In genomic region chr3:51311055-51311454, GRCh38 we compare ENCODE assay signal across 8 cellular contexts.
DNase-seq lines count a peak whose midpoint lies in the region; ATAC-seq, FAIRE-seq and TF ChIP-seq lines count a peak whose summit lies in the region.

No MANE protein-coding gene starts in this region.

- DNase-seq in GM06990 (ENCODE audit: extremely low read depth, insufficient read length) (no peak), RKO (ENCODE audit: low spot score) (peak; percentile 52), fibroblast of villous mesenchyme (ENCODE audit: low read depth) (peak; percentile 34), COR-L47 (lab: John Stamatoyannopoulos, UW) (no peak), NCI-H1436 (lab: John Stamatoyannopoulos, UW) (no peak)

- peak; percentile 57 for FAIRE-seq in A204.1 (lab: Jason Lieb, UNC)

- H3K27me3 ChIP-seq in GM06990 (replicated peaks; ENCODE audit: control insufficient read depth, insufficient read depth, low read length) = no peaks in the 10 kb centered on the region

- H3K4me3 ChIP-seq in GM06990 (replicated peaks; ENCODE audit: low read depth, low read length) = no peak overlapping the region
- no peak overlapping the region for H3K4me3 ChIP-seq in fibroblast of villous mesenchyme (ENCODE audit: low read depth, low read length)

- ATAC-seq in GM21360 (IDR thresholded peaks at IDR 0.05; ENCODE audit: unreplicated experiment) = no peak
- no peak for ATAC-seq in GM19463 (IDR thresholded peaks at IDR 0.05; ENCODE audit: unreplicated experiment)

- H3K36me3 ChIP-seq in GM06990 (ENCODE audit: control insufficient read depth, insufficient read depth, low read length) = no peaks in the 10 kb centered on the region

- peak; percentile 59 for TF ChIP-seq CTCF in GM06990 (IDR thresholded peaks at IDR 0.05; ENCODE audit: insufficient read depth, low read length, poor library complexity, severe bottlenecking)
- peak; percentile 55 for TF ChIP-seq CTCF in fibroblast of villous mesenchyme (IDR thresholded peaks at IDR 0.05; ENCODE audit: insufficient read depth, low read depth, low read length)

Comparison
In these comparisons a context has a peak if more than half of its experiments do, and no peak if none do; other contexts are left out.
1. DNase-seq: peak in RKO (single experiment) and fibroblast of villous mesenchyme (single experiment); none in GM06990 (single experiment), COR-L47 (single experiment) and NCI-H1436 (single experiment).